ENCODE assay signal across 1 cellular context in genomic region chr16:87466975-87467501, GRCh38.
A peak's percentile ranks its signal among the peaks of the same experiment; 100 is the strongest.
TF ChIP-seq lines count a peak whose summit lies in the region.

No MANE protein-coding gene starts in this region.

TF ChIP-seq in SK-N-SH treated with all-trans-retinoic acid at 6 μM for 48 hours, 23 proteins besides CTCF, POLR2A, EP300 and RAD21 (continued from another document):
- TF ChIP-seq TSHZ2 (CRISPR knock-in tag; IDR thresholded peaks at IDR 0.05) (peak; percentile 78; the same call in 1 of the 2 replicates), ZNF70 (CRISPR knock-in tag; IDR thresholded peaks at IDR 0.05) (peak; percentile 57), ZFP3 (CRISPR knock-in tag; IDR thresholded peaks at IDR 0.05) (no peak), CSDC2 (CRISPR knock-in tag; IDR thresholded peaks at IDR 0.05) (no peak), TCF4 (CRISPR knock-in tag; IDR thresholded peaks at IDR 0.05; ENCODE audit: borderline replicate concordance) (peak; percentile 82)
